Comparison of ENCODE assay signal across 8 cellular contexts in genomic region chr22:25362215-25362882, GRCh38.
A peak's percentile ranks its signal among the peaks of the same experiment; 100 is the strongest.
DNase-seq lines count a peak whose midpoint lies in the region; ATAC-seq and TF ChIP-seq lines count a peak whose summit lies in the region.

No MANE protein-coding gene starts in this region.

- TF ChIP-seq CTCF in 22Rv1 (IDR thresholded peaks at IDR 0.05): peak; percentile 96
- TF ChIP-seq CTCF in GM12872 (IDR thresholded peaks at IDR 0.05; ENCODE audit: insufficient read depth, low read depth, low read length): peak; percentile 88
- peak; percentile 85 to 86 (median 85) for TF ChIP-seq CTCF in nephron (IDR thresholded peaks at IDR 0.05; ENCODE audit: unreplicated experiment in 3 of 3)

- no peak overlapping the region for H3K27ac ChIP-seq in 22Rv1

- H3K4me1 Mint-ChIP-seq in nephron: no peaks in the 10 kb centered on the region
- H3K4me1 Mint-ChIP-seq in stimulated activated naive B cell treated with anti-CD40 and anti-IgM and Interleukin-4, amounts not matched to agents 10 μg/mL and 1 μg/mL and 100 μg/mL, for 72 hours: peaks cover 11 to 28% of the 10 kb centered on the region in 2 donors

- DNase-seq in NCI-H82 treated with DMSO at 0.1 percent for 48 hours (lab: John Stamatoyannopoulos, UW; ENCODE audit: unreplicated experiment) (peak; percentile 3), erythroblast (lab: John Stamatoyannopoulos, UW) (peak; percentile 36 to 67)
- peak; percentile 94 for DNase-seq in activated CD8-positive, alpha-beta memory T cell treated with anti-CD3 and anti-CD28 coated beads, Interleukin-2, amount 50 U/mL, for 48 hours
- DNase-seq in stimulated activated naive B cell treated with anti-CD40 and anti-IgM and Interleukin-4, amounts not matched to agents 10 μg/mL and 1 μg/mL and 100 μg/mL, for 72 hours: peak; percentile 36

- peak overlapping the region in 1 of 3 experiments; percentile 48 for H3K27ac Mint-ChIP-seq in nephron
- peak overlapping the region; percentile 65 for H3K27ac Mint-ChIP-seq in stimulated activated naive B cell treated with anti-CD40 and anti-IgM and Interleukin-4, amounts not matched to agents 10 μg/mL and 1 μg/mL and 100 μg/mL, for 72 hours

- peak; percentile 81 to 90 for ATAC-seq in stimulated activated naive B cell treated with anti-CD40 and anti-IgM and Interleukin-4, amounts not matched to agents 10 μg/mL and 1 μg/mL and 100 μg/mL, for 72 hours (replicated peaks)
- no peak for ATAC-seq in GM18502 (IDR thresholded peaks at IDR 0.05; ENCODE audit: poor library complexity, unreplicated experiment)

- TF ChIP-seq POLR2A in erythroblast (IDR thresholded peaks at IDR 0.05; ENCODE audit: low read length): no peak

- no peak overlapping the region for H3K4me3 Mint-ChIP-seq in nephron
- H3K4me3 Mint-ChIP-seq in stimulated activated naive B cell treated with anti-CD40 and anti-IgM and Interleukin-4, amounts not matched to agents 10 μg/mL and 1 μg/mL and 100 μg/mL, for 72 hours: no peak overlapping the region

- no peaks in the 10 kb centered on the region for H3K27me3 Mint-ChIP-seq in nephron (ENCODE audit: low read depth)
- H3K27me3 Mint-ChIP-seq in stimulated activated naive B cell treated with anti-CD40 and anti-IgM and Interleukin-4, amounts not matched to agents 10 μg/mL and 1 μg/mL and 100 μg/mL, for 72 hours: no peaks in the 10 kb centered on the region

- peaks cover 2% of the 10 kb centered on the region for H3K36me3 Mint-ChIP-seq in nephron (ENCODE audit: low read depth)
- peaks cover 21 to 32% of the 10 kb centered on the region in 2 donors for H3K36me3 Mint-ChIP-seq in stimulated activated naive B cell treated with anti-CD40 and anti-IgM and Interleukin-4, amounts not matched to agents 10 μg/mL and 1 μg/mL and 100 μg/mL, for 72 hours

- H3K9me3 Mint-ChIP-seq in nephron: no peaks in the 10 kb centered on the region
- no peaks in the 10 kb centered on the region for H3K9me3 Mint-ChIP-seq in stimulated activated naive B cell treated with anti-CD40 and anti-IgM and Interleukin-4, amounts not matched to agents 10 μg/mL and 1 μg/mL and 100 μg/mL, for 72 hours

Comparison
In these comparisons a context has a peak if more than half of its experiments do, and no peak if none do; other contexts are left out.
1. DNase-seq: peak in every context shown above with its lines; median percentile 94 in activated CD8-positive, alpha-beta memory T cell treated with anti-CD3 and anti-CD28 coated beads, Interleukin-2, amount 50 U/mL, for 48 hours; 52 in erythroblast; 36 in stimulated activated naive B cell treated with anti-CD40 and anti-IgM and Interleukin-4, amounts not matched to agents 10 μg/mL and 1 μg/mL and 100 μg/mL, for 72 hours; 3 in NCI-H82 treated with DMSO at 0.1 percent for 48 hours.